11 cellular contexts compared by ENCODE assay signal in the genomic region with DNA sequence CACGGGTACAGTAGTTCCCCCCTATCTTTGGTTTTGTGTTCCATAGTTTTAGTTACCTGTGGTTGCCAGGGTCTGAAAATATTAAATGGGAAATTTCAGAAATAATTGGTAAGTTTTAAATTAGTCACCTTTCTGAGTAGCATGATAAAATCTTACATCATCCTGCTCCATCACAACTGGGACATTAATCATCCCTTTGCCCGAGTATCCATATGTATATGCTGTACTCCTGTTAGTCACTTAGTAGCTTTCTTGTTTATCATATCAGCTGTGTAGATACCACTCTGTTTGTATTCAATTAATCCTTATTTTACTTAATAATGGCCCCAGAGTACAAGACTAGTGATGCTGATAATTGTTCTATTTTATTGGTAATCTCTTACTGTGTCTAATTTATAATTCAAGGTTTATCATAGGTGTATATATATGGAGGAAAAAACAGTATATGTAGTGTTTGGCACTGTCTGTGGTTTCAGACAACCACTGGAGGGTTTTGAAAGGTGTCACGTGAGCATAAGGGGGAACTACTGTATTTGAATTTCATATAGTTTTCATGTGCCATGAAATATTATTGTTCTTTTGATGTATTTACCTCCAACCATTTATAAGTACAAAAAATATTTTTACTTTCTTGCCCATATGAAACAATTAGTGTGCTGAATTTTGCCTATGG. TPM values are rescaled to one million over a fixed set of nuclear protein-coding genes. Genes with fewer than 3 reads are reported as not detected.
DNase-seq lines count a peak whose midpoint lies in the region; ATAC-seq, FAIRE-seq and TF ChIP-seq lines count a peak whose summit lies in the region.
"Had no signal": no experiment of that assay in that cellular context is flagged by ENCODE, and none has a peak within 500 bp of the region (broad histone marks: within the 10 kb centered on the region; RNA-seq: fewer than 3 reads in every experiment).

No MANE protein-coding gene starts in this region.

- peak; percentile 17 for FAIRE-seq in astrocyte (lab: Jason Lieb, UNC)
- no peak for FAIRE-seq in GM12892 (lab: Jason Lieb, UNC)
- FAIRE-seq: TTC549 had no signal

- no peak for TF ChIP-seq POLR2A in GM12892 (IDR thresholded peaks at IDR 0.05; ENCODE audit: low read depth, low read length)

- H3K9me3 ChIP-seq in astrocyte (ENCODE audit: insufficient read depth, low read depth, low read length) = no peaks in the 10 kb centered on the region

- H3K27me3 ChIP-seq in astrocyte (ENCODE audit: insufficient read depth, low read length) = no peaks in the 10 kb centered on the region
- no peaks in the 10 kb centered on the region for H3K27me3 ChIP-seq in H7 (ENCODE audit: control insufficient read depth, insufficient read depth, low read length)

- H3K36me3 ChIP-seq in astrocyte (ENCODE audit: insufficient read depth, low read length) = no peaks in the 10 kb centered on the region
- H3K36me3 ChIP-seq in H7 (replicated peaks; ENCODE audit: control insufficient read depth, insufficient read depth, low read length) = no peaks in the 10 kb centered on the region

- peaks cover 5% of the 10 kb centered on the region for H3K4me1 Mint-ChIP-seq in astrocyte (ENCODE audit: low read depth, unreplicated experiment)

- no peaks in the 10 kb centered on the region for H3K4me1 ChIP-seq in astrocyte (ENCODE audit: insufficient read depth, low read length)

- H3K4me3 Mint-ChIP-seq in astrocyte (ENCODE audit: unreplicated experiment) = no peak overlapping the region

- peak; percentile 26 for DNase-seq in Caki2 (ENCODE audit: low read depth)
- peak; percentile 58 for DNase-seq in LHCN-M2 (ENCODE audit: low read depth)
- peak; percentile 64 for DNase-seq in astrocyte (ENCODE audit: low read depth)
- peak; percentile 79 for DNase-seq in kidney tubule cell (ENCODE audit: low spot score)
- no peak for DNase-seq in H7
- no peak for DNase-seq in GM12892 (ENCODE audit: insufficient read length)
- no peak for DNase-seq in islet precursor cell
- DNase-seq: amygdala, midbrain had no signal

- H3K27ac Mint-ChIP-seq in astrocyte (ENCODE audit: unreplicated experiment) = peak overlapping the region; percentile 88

- H3K4me3 ChIP-seq in astrocyte (ENCODE audit: insufficient read depth, low read depth, low read length) (no peak overlapping the region), H7 (ENCODE audit: insufficient read depth, low read depth, low read length) (no peak overlapping the region)

- no peaks in the 10 kb centered on the region for H3K9me3 Mint-ChIP-seq in astrocyte (ENCODE audit: unreplicated experiment)

- H3K36me3 Mint-ChIP-seq in astrocyte (ENCODE audit: low read depth, unreplicated experiment) = peaks cover 6% of the 10 kb centered on the region

- peaks cover 55% of the 10 kb centered on the region for H3K79me2 ChIP-seq in astrocyte (ENCODE audit: insufficient read depth, low read length)

- no peak overlapping the region for H3K4me2 ChIP-seq in astrocyte (ENCODE audit: low read length)

- ATAC-seq in HG02588 (IDR thresholded peaks at IDR 0.05; ENCODE audit: unreplicated experiment) = no peak

- no peak overlapping the region for H3K9ac ChIP-seq in astrocyte (ENCODE audit: low read length)

- no peak for TF ChIP-seq CTCF in astrocyte (IDR thresholded peaks at IDR 0.05; ENCODE audit: insufficient read depth, low read depth, low read length)

- H2AFZ ChIP-seq in astrocyte (ENCODE audit: low read depth, low read length) = no peak overlapping the region

- no peaks in the 10 kb centered on the region for H4K20me1 ChIP-seq in astrocyte (ENCODE audit: insufficient read depth, low read length)

- H3K27ac ChIP-seq in astrocyte (ENCODE audit: low read depth, low read length) = peak overlapping the region; percentile 35

- H3K27me3 Mint-ChIP-seq in astrocyte (ENCODE audit: low read depth, unreplicated experiment) = no peaks in the 10 kb centered on the region

- in situ Hi-C loops in Caki2 (cut with HindIII; ENCODE audit: low pct_unique_long_range_greater_than_20kb, low sequenced_read_pairs) = no loop called here

RNA-seq across cellular contexts. Expression of a gene that starts 41.4 kb away (rescaled TPM):
- 43.5 and 50.0 TPM in 2 replicates for total RNA-seq in Caki2 (2014; rRNA removed; shearing (Covaris generic); ENCODE audit: low replicate concordance)
- total RNA-seq in LHCN-M2 (2014; rRNA removed) (42.4 and 62.4 TPM in 2 replicates), astrocyte (39.8 and 40.4 TPM in 2 replicates)
- polyA plus RNA-seq in LHCN-M2 (2012) = 12.2 TPM
- total RNA-seq in H7 (2014; rRNA removed; shearing (Covaris generic)) = 84.5 and 118 TPM in 2 replicates
- polyA plus RNA-seq in GM12892 (2012; ENCODE audit: missing spikeins) = 45.3 TPM

Comparison
In these comparisons a context has a peak if more than half of its experiments do, and no peak if none do; other contexts are left out.
1. DNase-seq: peak in Caki2 (single experiment), LHCN-M2 (single experiment), astrocyte (single experiment) and kidney tubule cell (single experiment); none in H7 (single experiment), GM12892 (single experiment) and islet precursor cell (single experiment).